In genomic region chr20:19212524-19213502, GRCh38 we compare ENCODE assay signal across 8 cellular contexts.
A peak's percentile ranks its signal among the peaks of the same experiment; 100 is the strongest.
DNase-seq lines count a peak whose midpoint lies in the region; ATAC-seq and TF ChIP-seq lines count a peak whose summit lies in the region.

Gene SLC24A3, plus strand, starts transcription at chr20:19212642.

- H3K4me1 Mint-ChIP-seq in stimulated activated effector memory CD8-positive, alpha-beta T cell treated with anti-CD3 and anti-CD28 coated beads, Interleukin-12 subunit alpha, Interleukin-12 subunit beta, amount 100 ng/mL, for 72 hours: no peaks in the 10 kb centered on the region

- DNase-seq in ELF-1 (ENCODE audit: low read depth, low spot score): peak; percentile 63
- DNase-seq in NCI-H774 (lab: John Stamatoyannopoulos, UW): peak; percentile 2
- no peak for DNase-seq in coronary artery (ENCODE audit: low spot score)
- DNase-seq in left kidney (ENCODE audit: low read depth, low spot score): peak; percentile 93
- DNase-seq in stimulated activated effector memory CD8-positive, alpha-beta T cell treated with anti-CD3 and anti-CD28 coated beads, Interleukin-12 subunit alpha, Interleukin-12 subunit beta, amount 100 ng/mL, for 72 hours (ENCODE audit: low spot score in 2 of 2): no peak
- no peak for DNase-seq in epidermal melanocyte (ENCODE audit: insufficient read length, low spot score)

- no peaks in the 10 kb centered on the region for H3K36me3 Mint-ChIP-seq in stimulated activated effector memory CD8-positive, alpha-beta T cell treated with anti-CD3 and anti-CD28 coated beads, Interleukin-12 subunit alpha, Interleukin-12 subunit beta, amount 100 ng/mL, for 72 hours

- H3K9me3 Mint-ChIP-seq in stimulated activated effector memory CD8-positive, alpha-beta T cell treated with anti-CD3 and anti-CD28 coated beads, Interleukin-12 subunit alpha, Interleukin-12 subunit beta, amount 100 ng/mL, for 72 hours: no peaks in the 10 kb centered on the region

- H3K4me3 Mint-ChIP-seq in stimulated activated effector memory CD8-positive, alpha-beta T cell treated with anti-CD3 and anti-CD28 coated beads, Interleukin-12 subunit alpha, Interleukin-12 subunit beta, amount 100 ng/mL, for 72 hours: no peak within 1 kb of the TSS

- H3K27ac Mint-ChIP-seq in stimulated activated effector memory CD8-positive, alpha-beta T cell treated with anti-CD3 and anti-CD28 coated beads, Interleukin-12 subunit alpha, Interleukin-12 subunit beta, amount 100 ng/mL, for 72 hours: no peak within 1 kb of the TSS

- H3K4me3 ChIP-seq in coronary artery: peak within 1 kb of the TSS; percentile 76

- peak; percentile 43 for TF ChIP-seq CTCF in coronary artery (IDR thresholded peaks at IDR 0.05)

- H3K27ac ChIP-seq in coronary artery: peak within 1 kb of the TSS; percentile 47 to 88

- ATAC-seq in GM21786 (IDR thresholded peaks at IDR 0.05; ENCODE audit: unreplicated experiment) (peak; percentile 45), GM21619 (IDR thresholded peaks at IDR 0.05; ENCODE audit: unreplicated experiment) (no peak)
- ATAC-seq in stimulated activated effector memory CD8-positive, alpha-beta T cell treated with anti-CD3 and anti-CD28 coated beads, Interleukin-12 subunit alpha, Interleukin-12 subunit beta, amount 100 ng/mL, for 72 hours: peak; percentile 63

Comparison
In these comparisons a context has a peak if more than half of its experiments do, and no peak if none do; other contexts are left out.
1. DNase-seq: peak in ELF-1 (single experiment), NCI-H774 (single experiment) and left kidney (single experiment); none in coronary artery (single experiment), stimulated activated effector memory CD8-positive, alpha-beta T cell treated with anti-CD3 and anti-CD28 coated beads, Interleukin-12 subunit alpha, Interleukin-12 subunit beta, amount 100 ng/mL, for 72 hours (0 of 2) and epidermal melanocyte (single experiment).